13 cellular contexts compared by ENCODE assay signal in the genomic region with DNA sequence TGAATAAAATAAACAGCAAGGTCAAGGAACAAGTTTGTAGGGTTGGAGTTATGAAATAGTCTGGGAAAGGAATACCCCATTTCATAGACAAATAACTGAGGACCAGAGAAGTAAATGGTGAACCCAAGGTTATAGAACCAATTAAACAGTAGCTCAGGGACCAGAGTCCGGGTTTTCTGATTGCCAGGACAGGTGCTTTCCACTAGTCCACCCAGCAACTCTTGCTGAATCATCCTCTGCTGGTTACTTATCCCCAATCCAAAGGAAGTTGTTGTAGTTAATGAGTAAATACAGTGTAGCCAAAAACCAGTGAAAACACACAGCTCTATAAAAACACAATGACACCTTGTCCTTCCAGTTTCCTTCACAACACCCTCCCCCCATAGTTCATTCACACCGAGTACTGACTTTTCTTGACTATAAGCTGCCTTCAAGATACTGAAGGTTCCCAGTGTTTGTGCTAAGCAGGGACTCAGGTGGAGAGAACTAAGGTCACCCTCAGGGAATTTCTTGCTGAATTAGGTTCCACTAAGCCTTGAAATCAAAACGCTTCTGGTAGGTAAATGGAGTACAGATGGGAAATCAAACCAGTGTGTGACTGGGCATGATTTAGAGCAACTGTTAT. TPM values are rescaled to one million over a fixed set of nuclear protein-coding genes. Genes with fewer than 3 reads are reported as not detected.
DNase-seq lines count a peak whose midpoint lies in the region; ATAC-seq and TF ChIP-seq lines count a peak whose summit lies in the region.
"Had no signal": no experiment of that assay in that cellular context is flagged by ENCODE, and none has a peak within 500 bp of the region (broad histone marks: within the 10 kb centered on the region; RNA-seq: fewer than 3 reads in every experiment).

No MANE protein-coding gene starts in this region.

- no peaks in the 10 kb centered on the region for H3K36me3 Mint-ChIP-seq in activated T-cell treated with anti-CD3 and anti-CD28 coated beads, Interleukin-2, amount 50 U/mL, for 4 hours (ENCODE audit: insufficient read depth)
- H3K36me3 Mint-ChIP-seq in CD14-positive monocyte = no peaks in the 10 kb centered on the region

- no peak for TF ChIP-seq POLR2A in suprapubic skin (IDR thresholded peaks at IDR 0.05)

- H3K27me3 ChIP-seq in suprapubic skin = no peaks in the 10 kb centered on the region
- H3K27me3 ChIP-seq: esophagus squamous epithelium, uterus had no signal

- ATAC-seq in GM18907 (IDR thresholded peaks at IDR 0.05; ENCODE audit: unreplicated experiment) (peak; percentile 81), HG02763 (IDR thresholded peaks at IDR 0.05; ENCODE audit: unreplicated experiment) (peak; percentile 48), HG03442 (IDR thresholded peaks at IDR 0.05; ENCODE audit: unreplicated experiment) (no peak)
- no peak for ATAC-seq in activated T-cell treated with anti-CD3 and anti-CD28 coated beads, Interleukin-2, amount 50 U/mL, for 4 hours

- H3K9me3 ChIP-seq in suprapubic skin = no peaks in the 10 kb centered on the region
- H3K9me3 ChIP-seq: esophagus squamous epithelium, uterus had no signal

- DNase-seq in HuH-7.5 (ENCODE audit: low spot score) (peak; percentile 6), myocyte (ENCODE audit: low read depth) (peak; percentile 29), suprapubic skin (ENCODE audit: low spot score in 2 of 2) (no peak), CD14-positive monocyte (ENCODE audit: low spot score) (no peak)
- DNase-seq in activated T-cell treated with anti-CD3 and anti-CD28 coated beads, Interleukin-2, amount 50 U/mL, for 4 hours = no peak
- DNase-seq: esophagus squamous epithelium, uterus had no signal

- no peaks in the 10 kb centered on the region for H3K4me1 ChIP-seq in suprapubic skin
- H3K4me1 ChIP-seq: esophagus squamous epithelium, uterus had no signal

- no peaks in the 10 kb centered on the region for H3K4me1 Mint-ChIP-seq in activated T-cell treated with anti-CD3 and anti-CD28 coated beads, Interleukin-2, amount 50 U/mL, for 4 hours (ENCODE audit: low read depth)
- H3K4me1 Mint-ChIP-seq in CD14-positive monocyte = no peaks in the 10 kb centered on the region

- no peaks in the 10 kb centered on the region for H3K27me3 Mint-ChIP-seq in activated T-cell treated with anti-CD3 and anti-CD28 coated beads, Interleukin-2, amount 50 U/mL, for 4 hours (ENCODE audit: low read depth)
- no peaks in the 10 kb centered on the region for H3K27me3 Mint-ChIP-seq in CD14-positive monocyte (ENCODE audit: low read depth in 3 of 3)

- no peaks in the 10 kb centered on the region for H3K36me3 ChIP-seq in suprapubic skin
- H3K36me3 ChIP-seq: esophagus squamous epithelium, uterus had no signal

- H3K9me3 Mint-ChIP-seq in activated T-cell treated with anti-CD3 and anti-CD28 coated beads, Interleukin-2, amount 50 U/mL, for 4 hours = peaks cover 4% of the 10 kb centered on the region
- peaks cover 0 to 6% (median 2%) of the 10 kb centered on the region in 7 donors for H3K9me3 Mint-ChIP-seq in CD14-positive monocyte

- no peak overlapping the region for H3K4me3 ChIP-seq in suprapubic skin
- H3K4me3 ChIP-seq: esophagus squamous epithelium, uterus had no signal

- WGBS in suprapubic skin = 70% methylated on average over 3 of the region's 3 CpGs

- no peak for TF ChIP-seq EP300 in suprapubic skin (IDR thresholded peaks at IDR 0.05)

- no peak overlapping the region for H3K27ac ChIP-seq in suprapubic skin
- H3K27ac ChIP-seq: esophagus squamous epithelium, uterus had no signal

- intact Hi-C loops in CD14-positive monocyte (cut with micrococcal nuclease) = no loop called here

- TF ChIP-seq CTCF in suprapubic skin (IDR thresholded peaks at IDR 0.05) (no peak), CD14-positive monocyte (IDR thresholded peaks at IDR 0.05) (no peak)

- no peak overlapping the region for H3K27ac Mint-ChIP-seq in CD14-positive monocyte

- no peak overlapping the region for H3K4me3 Mint-ChIP-seq in activated T-cell treated with anti-CD3 and anti-CD28 coated beads, Interleukin-2, amount 50 U/mL, for 4 hours
- no peak overlapping the region for H3K4me3 Mint-ChIP-seq in CD14-positive monocyte

RNA-seq across cellular contexts. Expression of a gene that starts 0.7 kb away (rescaled TPM):
- 0.72 TPM in 1 of 2 replicates, not detected in the other for total RNA-seq in myocyte
- not detected for polyA plus RNA-seq in myocyte (2012)
- total RNA-seq in activated T-cell treated with anti-CD3 and anti-CD28 coated beads, Interleukin-2, amount 50 U/mL, for 4 hours = not detected
- not detected for total RNA-seq in suprapubic skin
- not detected for polyA plus RNA-seq in CD14-positive monocyte
- total RNA-seq: esophagus squamous epithelium, posterior vena cava, SK-MEL-5, uterus had no signal
- polyA plus RNA-seq: keratinocyte had no signal

Comparison
In these comparisons a context has a peak if more than half of its experiments do, and no peak if none do; other contexts are left out.
1. ATAC-seq: peak in GM18907 (single experiment) and HG02763 (single experiment); none in HG03442 (single experiment) and activated T-cell treated with anti-CD3 and anti-CD28 coated beads, Interleukin-2, amount 50 U/mL, for 4 hours (0 of 2).
2. DNase-seq: peak in HuH-7.5 (single experiment) and myocyte (single experiment); none in activated T-cell treated with anti-CD3 and anti-CD28 coated beads, Interleukin-2, amount 50 U/mL, for 4 hours (single experiment), suprapubic skin (0 of 2) and CD14-positive monocyte (single experiment).